1 cellular context compared by ENCODE assay signal in genomic region chr13:21176982-21177284, GRCh38.
TF ChIP-seq lines count a peak whose summit lies in the region.

No MANE protein-coding gene starts in this region.

TF ChIP-seq in WTC11, 78 proteins besides CTCF, POLR2A, EP300 and RAD21 (continued from another document):
- TF ChIP-seq, protein P1, sequence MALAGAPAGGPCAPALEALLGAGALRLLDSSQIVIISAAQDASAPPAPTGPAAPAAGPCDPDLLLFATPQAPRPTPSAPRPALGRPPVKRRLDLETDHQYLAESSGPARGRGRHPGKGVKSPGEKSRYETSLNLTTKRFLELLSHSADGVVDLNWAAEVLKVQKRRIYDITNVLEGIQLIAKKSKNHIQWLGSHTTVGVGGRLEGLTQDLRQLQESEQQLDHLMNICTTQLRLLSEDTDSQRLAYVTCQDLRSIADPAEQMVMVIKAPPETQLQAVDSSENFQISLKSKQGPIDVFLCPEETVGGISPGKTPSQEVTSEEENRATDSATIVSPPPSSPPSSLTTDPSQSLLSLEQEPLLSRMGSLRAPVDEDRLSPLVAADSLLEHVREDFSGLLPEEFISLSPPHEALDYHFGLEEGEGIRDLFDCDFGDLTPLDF (CRISPR knock-in tag; IDR thresholded peaks at IDR 0.05), result 0 out of 2 replicates have a peak, but pooled peaks have one; percentile 72
- TF ChIP-seq, protein P2, sequence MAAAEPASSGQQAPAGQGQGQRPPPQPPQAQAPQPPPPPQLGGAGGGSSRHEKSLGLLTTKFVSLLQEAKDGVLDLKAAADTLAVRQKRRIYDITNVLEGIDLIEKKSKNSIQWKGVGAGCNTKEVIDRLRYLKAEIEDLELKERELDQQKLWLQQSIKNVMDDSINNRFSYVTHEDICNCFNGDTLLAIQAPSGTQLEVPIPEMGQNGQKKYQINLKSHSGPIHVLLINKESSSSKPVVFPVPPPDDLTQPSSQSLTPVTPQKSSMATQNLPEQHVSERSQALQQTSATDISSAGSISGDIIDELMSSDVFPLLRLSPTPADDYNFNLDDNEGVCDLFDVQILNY (CRISPR knock-in tag; IDR thresholded peaks at IDR 0.05), result 0 out of 2 replicates have a peak, but pooled peaks have one; percentile 19
- TF ChIP-seq, protein P3, sequence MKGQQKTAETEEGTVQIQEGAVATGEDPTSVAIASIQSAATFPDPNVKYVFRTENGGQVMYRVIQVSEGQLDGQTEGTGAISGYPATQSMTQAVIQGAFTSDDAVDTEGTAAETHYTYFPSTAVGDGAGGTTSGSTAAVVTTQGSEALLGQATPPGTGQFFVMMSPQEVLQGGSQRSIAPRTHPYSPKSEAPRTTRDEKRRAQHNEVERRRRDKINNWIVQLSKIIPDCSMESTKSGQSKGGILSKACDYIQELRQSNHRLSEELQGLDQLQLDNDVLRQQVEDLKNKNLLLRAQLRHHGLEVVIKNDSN (CRISPR knock-in tag; IDR thresholded peaks at IDR 0.05), result 0 out of 2 replicates have a peak, but pooled peaks have one; percentile 37
- TF ChIP-seq MXD4 (CRISPR knock-in tag; IDR thresholded peaks at IDR 0.05; ENCODE audit: borderline replicate concordance), result no peak
- TF ChIP-seq, protein P4, sequence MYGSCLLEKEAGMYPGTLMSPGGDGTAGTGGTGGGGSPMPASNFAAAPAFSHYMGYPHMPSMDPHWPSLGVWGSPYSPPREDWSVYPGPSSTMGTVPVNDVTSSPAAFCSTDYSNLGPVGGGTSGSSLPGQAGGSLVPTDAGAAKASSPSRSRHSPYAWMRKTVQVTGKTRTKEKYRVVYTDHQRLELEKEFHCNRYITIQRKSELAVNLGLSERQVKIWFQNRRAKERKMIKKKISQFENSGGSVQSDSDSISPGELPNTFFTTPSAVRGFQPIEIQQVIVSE (CRISPR knock-in tag; IDR thresholded peaks at IDR 0.05; ENCODE audit: borderline replicate concordance), result no peak
- TF ChIP-seq TEAD1 (CRISPR knock-in tag; IDR thresholded peaks at IDR 0.05), result peak; percentile 38; the same call in 1 of the 2 replicates
- no peak for TF ChIP-seq ZNF416 (CRISPR knock-in tag; IDR thresholded peaks at IDR 0.05)
- TF ChIP-seq JUN (CRISPR knock-in tag; IDR thresholded peaks at IDR 0.05), result peak; percentile 92
- TF ChIP-seq TEAD4 (CRISPR knock-in tag; IDR thresholded peaks at IDR 0.05), result 0 out of 2 replicates have a peak, but pooled peaks have one; percentile 88
- TF ChIP-seq, protein P5, sequence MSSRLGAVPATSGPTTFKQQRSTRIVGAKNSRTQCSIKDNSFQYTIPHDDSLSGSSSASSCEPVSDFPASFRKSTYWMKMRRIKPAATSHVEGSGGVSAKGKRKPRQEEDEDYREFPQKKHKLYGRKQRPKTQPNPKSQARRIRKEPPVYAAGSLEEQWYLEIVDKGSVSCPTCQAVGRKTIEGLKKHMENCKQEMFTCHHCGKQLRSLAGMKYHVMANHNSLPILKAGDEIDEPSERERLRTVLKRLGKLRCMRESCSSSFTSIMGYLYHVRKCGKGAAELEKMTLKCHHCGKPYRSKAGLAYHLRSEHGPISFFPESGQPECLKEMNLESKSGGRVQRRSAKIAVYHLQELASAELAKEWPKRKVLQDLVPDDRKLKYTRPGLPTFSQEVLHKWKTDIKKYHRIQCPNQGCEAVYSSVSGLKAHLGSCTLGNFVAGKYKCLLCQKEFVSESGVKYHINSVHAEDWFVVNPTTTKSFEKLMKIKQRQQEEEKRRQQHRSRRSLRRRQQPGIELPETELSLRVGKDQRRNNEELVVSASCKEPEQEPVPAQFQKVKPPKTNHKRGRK (CRISPR knock-in tag; IDR thresholded peaks at IDR 0.05; ENCODE audit: borderline replicate concordance), result no peak
- TF ChIP-seq SMAD3 (CRISPR knock-in tag; IDR thresholded peaks at IDR 0.05; ENCODE audit: borderline replicate concordance), result 0 out of 2 replicates have a peak, but pooled peaks have one; percentile 13
- TF ChIP-seq ZBTB21 (CRISPR knock-in tag; IDR thresholded peaks at IDR 0.05; ENCODE audit: borderline replicate concordance), result no peak
